ENCODE assay signal across 11 cellular contexts in the genomic region with DNA sequence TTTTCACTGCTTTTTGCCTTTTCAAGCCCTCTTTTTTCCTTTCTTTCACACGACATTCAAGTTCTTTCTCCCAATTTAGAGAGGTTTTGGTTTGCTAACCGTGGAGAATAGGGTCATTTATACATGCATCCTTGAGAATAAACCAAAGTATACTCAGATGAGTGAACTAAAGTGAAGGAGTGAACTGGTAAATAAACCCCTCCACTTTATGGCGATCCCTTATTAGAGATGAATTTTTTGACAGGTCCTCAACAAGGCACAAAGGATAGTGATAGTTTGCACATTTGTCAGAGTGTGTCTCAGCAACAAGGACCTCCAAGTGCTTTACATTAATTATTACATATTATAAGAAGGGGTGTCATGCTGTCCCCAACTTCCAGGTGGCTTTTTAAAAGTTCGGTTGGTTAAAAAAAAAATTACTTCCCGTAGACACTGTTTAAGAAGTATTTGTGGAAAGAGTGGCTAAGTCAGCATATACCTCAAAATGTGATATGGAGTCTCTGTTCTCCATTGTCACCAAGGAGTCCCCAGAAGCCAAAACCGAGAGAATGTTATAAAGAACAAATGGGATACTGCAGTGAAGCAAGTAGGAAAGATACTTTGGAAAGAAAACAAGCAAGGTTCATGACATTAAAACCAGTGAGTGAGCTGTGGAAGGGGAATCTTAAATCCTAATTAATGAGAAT. TPM values are rescaled to one million over a fixed set of nuclear protein-coding genes. Genes with fewer than 3 reads are reported as not detected.
DNase-seq lines count a peak whose midpoint lies in the region; ATAC-seq and TF ChIP-seq lines count a peak whose summit lies in the region.
"Had no signal": no experiment of that assay in that cellular context is flagged by ENCODE, and none has a peak within 500 bp of the region (broad histone marks: within the 10 kb centered on the region; RNA-seq: fewer than 3 reads in every experiment).

No MANE protein-coding gene starts in this region.

- peaks cover 0 to 53% (median 25%) of the 10 kb centered on the region in 12 donors for H3K4me1 ChIP-seq in heart left ventricle
- peaks cover 9% of the 10 kb centered on the region for H3K4me1 ChIP-seq in muscle layer of colon (ENCODE audit: insufficient read depth, low read length)
- H3K4me1 ChIP-seq in tibial artery = peaks cover 0 to 31% (median 14%) of the 10 kb centered on the region in 4 donors
- H3K4me1 ChIP-seq: foreskin keratinocyte had no signal

- no peaks in the 10 kb centered on the region for H3K36me3 Mint-ChIP-seq in activated naive CD8-positive, alpha-beta T cell treated with anti-CD3 and anti-CD28 coated beads for 36 hours
- H3K36me3 Mint-ChIP-seq in stimulated activated naive B cell treated with anti-CD40 and anti-IgM and Interleukin-4, amounts not matched to agents 10 μg/mL and 1 μg/mL and 100 μg/mL, for 72 hours = no peaks in the 10 kb centered on the region

- TF ChIP-seq POLR2A in heart left ventricle (IDR thresholded peaks at IDR 0.05) = no peak

- peaks cover 19% of the 10 kb centered on the region for H3K27me3 Mint-ChIP-seq in activated naive CD8-positive, alpha-beta T cell treated with anti-CD3 and anti-CD28 coated beads for 36 hours
- peaks cover 44 to 47% of the 10 kb centered on the region in 2 donors for H3K27me3 Mint-ChIP-seq in stimulated activated naive B cell treated with anti-CD40 and anti-IgM and Interleukin-4, amounts not matched to agents 10 μg/mL and 1 μg/mL and 100 μg/mL, for 72 hours

- H3K4me1 Mint-ChIP-seq in activated naive CD8-positive, alpha-beta T cell treated with anti-CD3 and anti-CD28 coated beads for 36 hours = peaks cover 13% of the 10 kb centered on the region
- H3K4me1 Mint-ChIP-seq in stimulated activated naive B cell treated with anti-CD40 and anti-IgM and Interleukin-4, amounts not matched to agents 10 μg/mL and 1 μg/mL and 100 μg/mL, for 72 hours = peaks cover 16 to 23% of the 10 kb centered on the region in 2 donors

- H3K27me3 ChIP-seq in heart left ventricle (no peaks in the 10 kb centered on the region), muscle layer of colon (ENCODE audit: control insufficient read depth in 1 of 2, insufficient read depth in 2 of 2, low read length in 2 of 2) (no peaks in the 10 kb centered on the region), tibial artery (no peaks in the 10 kb centered on the region)

- ATAC-seq in heart left ventricle (no peak), Right ventricle myocardium superior (ENCODE audit: poor library complexity) (no peak)
- no peak for ATAC-seq in stimulated activated naive B cell treated with anti-CD40 and anti-IgM and Interleukin-4, amounts not matched to agents 10 μg/mL and 1 μg/mL and 100 μg/mL, for 72 hours (replicated peaks)

- H3K9ac ChIP-seq in muscle layer of colon (ENCODE audit: low read length) = peak overlapping the region; percentile 10

- intact Hi-C loops in heart left ventricle (cut with DNase I) (loop anchor here in 5 of 10 donors (5.0 kb wide), 3 partner anchors 45 to 115 kb away; no protein-coding TSS in a partner anchor), Right ventricle myocardium superior (cut with DNase I) (no loop called here), tibial artery (cut with DNase I; ENCODE audit: low total_unique reads) (no loop called here)

- no peak overlapping the region for H3K27ac Mint-ChIP-seq in activated naive CD8-positive, alpha-beta T cell treated with anti-CD3 and anti-CD28 coated beads for 36 hours
- H3K27ac Mint-ChIP-seq in stimulated activated naive B cell treated with anti-CD40 and anti-IgM and Interleukin-4, amounts not matched to agents 10 μg/mL and 1 μg/mL and 100 μg/mL, for 72 hours = no peak overlapping the region

- DNase-seq in heart left ventricle = no peak
- DNase-seq in Right ventricle myocardium superior = no peak
- no peak for DNase-seq in activated naive CD8-positive, alpha-beta T cell treated with anti-CD3 and anti-CD28 coated beads for 36 hours
- DNase-seq in tibial artery = no peak
- no peak for DNase-seq in stimulated activated naive B cell treated with anti-CD40 and anti-IgM and Interleukin-4, amounts not matched to agents 10 μg/mL and 1 μg/mL and 100 μg/mL, for 72 hours
- DNase-seq in hippocampal formation (lab: John Stamatoyannopoulos, UW) = no peak
- DNase-seq in DMS79 treated with DMSO at 0.1 percent for 48 hours (lab: John Stamatoyannopoulos, UW) = no peak
- DNase-seq: activated CD4-positive, alpha-beta T cell treated with anti-CD3 and anti-CD28 coated beads for 4 hours; foreskin keratinocyte; MG63 had no signal

- H3K27ac ChIP-seq in heart left ventricle (peak overlapping the region in 9 of 12 donors; percentile 90 to 99 (median 96)), muscle layer of colon (ENCODE audit: low read depth, low read length) (no peak overlapping the region), tibial artery (peak overlapping the region; percentile 90 to 96)
- H3K27ac ChIP-seq: foreskin keratinocyte had no signal

- H3K4me3 ChIP-seq in heart left ventricle = peak overlapping the region in 4 of 12 donors; percentile 70 to 89 (median 78)
- H3K4me3 ChIP-seq in muscle layer of colon (ENCODE audit: low read depth in 1 of 2, low read length in 2 of 2) = no peak overlapping the region
- H3K4me3 ChIP-seq in tibial artery = peak overlapping the region in 1 of 2 donors; percentile 62
- H3K4me3 ChIP-seq: MG63 had no signal

- peak overlapping the region; percentile 19 for H3K4me3 Mint-ChIP-seq in activated naive CD8-positive, alpha-beta T cell treated with anti-CD3 and anti-CD28 coated beads for 36 hours
- peak overlapping the region in 1 of 2 donors; percentile 23 for H3K4me3 Mint-ChIP-seq in stimulated activated naive B cell treated with anti-CD40 and anti-IgM and Interleukin-4, amounts not matched to agents 10 μg/mL and 1 μg/mL and 100 μg/mL, for 72 hours

- TF ChIP-seq CTCF in heart left ventricle (IDR thresholded peaks at IDR 0.05) = no peak
- no peak for TF ChIP-seq CTCF in tibial artery (IDR thresholded peaks at IDR 0.05)

- H3K9me3 ChIP-seq in heart left ventricle = no peaks in the 10 kb centered on the region
- H3K9me3 ChIP-seq in muscle layer of colon (ENCODE audit: low read length) = no peaks in the 10 kb centered on the region
- no peaks in the 10 kb centered on the region for H3K9me3 ChIP-seq in tibial artery
- H3K9me3 ChIP-seq: MG63 had no signal

- WGBS in heart left ventricle, 4 donors = 84 to 90% (median 87%) methylated on average over 6 of the region's 6 CpGs

- no peaks in the 10 kb centered on the region for H3K9me3 Mint-ChIP-seq in activated naive CD8-positive, alpha-beta T cell treated with anti-CD3 and anti-CD28 coated beads for 36 hours
- no peaks in the 10 kb centered on the region for H3K9me3 Mint-ChIP-seq in stimulated activated naive B cell treated with anti-CD40 and anti-IgM and Interleukin-4, amounts not matched to agents 10 μg/mL and 1 μg/mL and 100 μg/mL, for 72 hours

- H3K36me3 ChIP-seq in heart left ventricle = peaks cover 0 to 13% (median 0%) of the 10 kb centered on the region in 9 donors
- H3K36me3 ChIP-seq in muscle layer of colon (ENCODE audit: insufficient read depth, low read length) = no peaks in the 10 kb centered on the region
- no peaks in the 10 kb centered on the region for H3K36me3 ChIP-seq in tibial artery
- H3K36me3 ChIP-seq: MG63 had no signal

RNA-seq across cellular contexts. Expression of a gene that starts 1.7 kb away (rescaled TPM):
- total RNA-seq in heart left ventricle = 100 to 1,000 TPM in 2 of 9 donors, 10 to 100 TPM in 7; 21.9 to 109 (median 42.9) TPM
- polyA plus RNA-seq in heart left ventricle = 10 to 100 TPM; 10.2 to 20.3 TPM
- total RNA-seq in Right ventricle myocardium superior = 48.2 TPM
- total RNA-seq in activated naive CD8-positive, alpha-beta T cell treated with anti-CD3 and anti-CD28 coated beads for 36 hours = 1 to 10 TPM; 3.0 to 3.5 TPM

Comparison
In these comparisons a context has a peak if more than half of its experiments do, and no peak if none do; other contexts are left out.
1. RNA of a gene that starts 1.7 kb away (total RNA-seq): 48.2 TPM in Right ventricle myocardium superior (single experiment) and 21.9 to 109 TPM in heart left ventricle; 3.0 to 3.5 TPM in activated naive CD8-positive, alpha-beta T cell treated with anti-CD3 and anti-CD28 coated beads for 36 hours; every median in the first group is over 4 times any median in the second.